Comparison of ENCODE assay signal across 9 cellular contexts in genomic region chr12:14773685-14774073, GRCh38. TPM values are rescaled to one million over a fixed set of nuclear protein-coding genes. Genes with fewer than 3 reads are reported as not detected.
DNase-seq lines count a peak whose midpoint lies in the region; ATAC-seq, FAIRE-seq and TF ChIP-seq lines count a peak whose summit lies in the region.
"Had no signal": no experiment of that assay in that cellular context is flagged by ENCODE, and none has a peak within 500 bp of the region (broad histone marks: within the 10 kb centered on the region; RNA-seq: fewer than 3 reads in every experiment).

No MANE protein-coding gene starts in this region.

- TF ChIP-seq POLR2A in GM12891 (IDR thresholded peaks at IDR 0.05; ENCODE audit: low read depth, low read length) (no peak; the same call in 1 of the 2 replicates), NB4 (IDR thresholded peaks at IDR 0.05; ENCODE audit: extremely low read depth, insufficient read length) (no peak)

- no peaks in the 10 kb centered on the region for H3K9me3 ChIP-seq in neutrophil

- H3K4me1 Mint-ChIP-seq in effector memory CD8-positive, alpha-beta T cell (ENCODE audit: low read depth in 2 of 2), result peaks cover 49 to 56% of the 10 kb centered on the region in 2 donors

- peak overlapping the region; percentile 98 to 99 for H3K4me3 Mint-ChIP-seq in effector memory CD8-positive, alpha-beta T cell

- peak overlapping the region; percentile 73 for H3K4me3 ChIP-seq in NB4 (ENCODE audit: low read depth, low read length)
- H3K4me3 ChIP-seq in neutrophil (ENCODE audit: low read depth in 1 of 2, low read length in 1 of 2), result peak overlapping the region; percentile 69 to 83

- no peaks in the 10 kb centered on the region for H3K9me3 Mint-ChIP-seq in effector memory CD8-positive, alpha-beta T cell

- TF ChIP-seq CTCF in NB4 (IDR thresholded peaks at IDR 0.05; ENCODE audit: low read depth, low read length) (no peak), neutrophil (IDR thresholded peaks at IDR 0.05) (no peak)

- peaks cover 51 to 57% of the 10 kb centered on the region in 2 experiments for H3K4me1 ChIP-seq in neutrophil (ENCODE audit: control insufficient read depth in 1 of 2, insufficient read depth in 1 of 2, low read depth in 1 of 2, low read length in 1 of 2)

- H3K27me3 ChIP-seq in neutrophil, result peaks cover 45% of the 10 kb centered on the region

- DNase-seq in GM12891 (ENCODE audit: insufficient read length, low spot score) (no peak), NB4 (ENCODE audit: low read depth) (no peak), NOMO-1 treated with DMSO at 0.1 percent for 48 hours (lab: John Stamatoyannopoulos, UW; ENCODE audit: unreplicated experiment) (no peak), HT-29 (ENCODE audit: low spot score) (no peak), CD1c-positive myeloid dendritic cell (ENCODE audit: extremely low spot score) (no peak)
- no peak for DNase-seq in effector memory CD8-positive, alpha-beta T cell

- peaks cover 59% of the 10 kb centered on the region for H3K36me3 Mint-ChIP-seq in effector memory CD8-positive, alpha-beta T cell (ENCODE audit: insufficient read depth)

- H3K36me3 ChIP-seq in neutrophil, result no peaks in the 10 kb centered on the region

- peak; percentile 58 for FAIRE-seq in GM12891 (lab: Jason Lieb, UNC)

- no peaks in the 10 kb centered on the region for H3K27me3 Mint-ChIP-seq in effector memory CD8-positive, alpha-beta T cell

- H3K27ac Mint-ChIP-seq in effector memory CD8-positive, alpha-beta T cell, result peak overlapping the region; percentile 96 to 97

- H3K27ac ChIP-seq in neutrophil, result peak overlapping the region; percentile 79

- ATAC-seq in GM21723 (IDR thresholded peaks at IDR 0.05; ENCODE audit: unreplicated experiment), result peak; percentile 21
- ATAC-seq in effector memory CD8-positive, alpha-beta T cell (replicated peaks), result peak; percentile 3

TF ChIP-seq in GM12891, 5 proteins besides CTCF, POLR2A, EP300 and RAD21:
- TF ChIP-seq POU2F2 (IDR thresholded peaks at IDR 0.05; ENCODE audit: low read depth, low read length) (no peak), POLR2AphosphoS5 (IDR thresholded peaks at IDR 0.05; ENCODE audit: low read depth, low read length) (no peak), PAX5 (IDR thresholded peaks at IDR 0.05; ENCODE audit: insufficient read depth, low read length, severe bottlenecking) (no peak), SPI1 (IDR thresholded peaks at IDR 0.05; ENCODE audit: low read depth, low read length) (no peak), TAF1 (IDR thresholded peaks at IDR 0.05; ENCODE audit: low read depth, low read length) (no peak)
TF ChIP-seq in GM12891: peak in this region for 0.

RNA-seq across cellular contexts. Expression of gene WBP11, which starts 29.6 kb away (rescaled TPM):
- 46.2 TPM for polyA plus RNA-seq in GM12891 (2012; ENCODE audit: low read depth, missing spikeins)
- 18.0 and 28.8 TPM in 2 replicates for total RNA-seq in HT-29 (2014; rRNA removed; shearing (Covaris generic))

RNA-seq across cellular contexts. Expression of gene C12orf60, which starts 29.8 kb away (rescaled TPM):
- 1.9 TPM for polyA plus RNA-seq in GM12891 (2012; ENCODE audit: low read depth, missing spikeins)
- 0.89 and 0.99 TPM in 2 replicates for total RNA-seq in HT-29 (2014; rRNA removed; shearing (Covaris generic))

RNA-seq across cellular contexts. Expression of gene SMCO3, which starts 40.3 kb away (rescaled TPM):
- 0.10 TPM for polyA plus RNA-seq in GM12891 (2012; ENCODE audit: low read depth, missing spikeins)
- total RNA-seq in HT-29 (2014; rRNA removed; shearing (Covaris generic)), result not detected in 2 replicates
- total RNA-seq: T-helper 1 cell treated with Interleukin-12 subunit alpha and Interleukin-12 subunit beta and Interleukin-4 antibody, amounts not matched to agents 30 ng/mL and 1 ng/mL, for 36 hours had no signal
